In the genomic region with DNA sequence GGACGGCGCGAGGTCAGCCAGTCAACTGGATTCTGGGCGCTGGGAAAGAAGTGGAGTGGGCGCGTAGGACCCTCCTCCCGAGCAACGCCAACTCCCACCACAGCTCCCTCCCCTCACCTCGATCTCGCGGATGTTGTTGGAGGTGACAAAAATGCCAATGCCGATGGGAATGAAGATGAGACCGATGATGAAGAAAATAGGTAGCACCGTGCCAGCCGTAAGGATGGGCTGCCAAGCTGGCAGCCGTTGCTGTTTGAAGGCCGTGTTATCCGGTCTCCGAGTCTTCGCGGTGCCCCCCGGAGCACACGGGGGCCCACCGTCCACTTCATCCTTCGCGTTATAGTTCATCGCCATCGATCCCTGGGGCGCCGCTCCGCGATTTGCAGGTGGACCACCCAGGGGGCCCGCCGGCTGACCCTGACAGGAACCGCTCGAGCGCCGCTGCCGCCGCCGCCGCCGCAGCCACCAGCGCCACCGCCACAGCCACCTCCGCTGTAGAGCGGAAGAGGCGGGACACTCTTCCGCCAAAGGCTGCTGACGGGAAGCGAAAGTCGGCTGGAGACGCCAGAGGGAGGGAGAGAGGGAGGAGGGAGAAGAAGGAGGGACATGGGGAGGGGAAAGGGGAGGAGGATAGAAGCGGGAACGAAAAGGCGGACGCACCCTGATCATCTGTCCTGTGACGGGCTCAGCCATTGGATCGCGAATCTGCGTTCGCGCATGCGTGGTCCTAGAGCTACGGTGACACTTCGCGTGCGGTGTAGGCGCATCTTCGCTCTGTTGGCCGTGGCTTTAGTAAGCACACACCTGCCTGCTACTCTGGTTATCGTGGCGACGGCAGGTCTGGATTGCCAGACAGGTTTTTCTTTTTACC, we compare ENCODE assay signal across 8 cellular contexts. TPM values are rescaled to one million over a fixed set of nuclear protein-coding genes. Genes with fewer than 3 reads are reported as not detected.
DNase-seq lines count a peak whose midpoint lies in the region; ATAC-seq and TF ChIP-seq lines count a peak whose summit lies in the region.

TSS of gene TMEM30A (minus strand) at position 508 of the 871 bp plus-strand sequence. CDS start at position 354, 154 bp downstream.

- peak within 1 kb of the TSS; percentile 89 for H3K4me2 ChIP-seq in Loucy (ENCODE audit: low read depth, low read length, poor library complexity, severe bottlenecking)

- H2AFZ ChIP-seq in Loucy (ENCODE audit: low read length) = peak within 1 kb of the TSS; percentile 95

- no peaks in the 10 kb centered on the region for H3K9me2 ChIP-seq in Loucy (replicated peaks; ENCODE audit: low read depth, low read length)

- H3K9me3 ChIP-seq in Loucy (ENCODE audit: insufficient read depth, low read depth, low read length) (no peaks in the 10 kb centered on the region), RWPE2 (ENCODE audit: severe bottlenecking) (no peaks in the 10 kb centered on the region)

- no peaks in the 10 kb centered on the region for H3F3A ChIP-seq in Loucy (ENCODE audit: low read depth)

- DNase-seq in ELR (ENCODE audit: low read depth) (peak; percentile 99), H7 (peak; percentile 91), RWPE2 (ENCODE audit: low spot score) (peak; percentile 97), fibroblast of peridontal ligament (ENCODE audit: extremely low read depth) (peak; percentile 99)
- DNase-seq in activated T-helper 2 cell treated with anti-CD3 and anti-CD28 coated beads, Interferon-gamma antibody, Interleukin-2, Interleukin-4, amounts not matched to agents 10 μg/mL and 5 μg/mL and 100 μg/mL, durations not matched to agents 14 hours and 24 hours and 36 hours (ENCODE audit: low spot score) = peak; percentile 97
- DNase-seq in naive thymus-derived CD8-positive, alpha-beta T cell = peak; percentile 89 to 97 (median 94)
- peak; percentile 83 to 96 (median 95) for DNase-seq in stimulated activated naive CD4-positive, alpha-beta T cell (lab: John Stamatoyannopoulos, UW)

- POLR2A ChIA-PET in naive thymus-derived CD8-positive, alpha-beta T cell (lab: Charles Lee) = interaction anchor here (0.6 to 3.2 kb wide), 8 partner anchors 11 to 1534 kb away, joined by 3 to 30 read pairs (median 4); partner anchors contain the start of genes COX7A2 and SENP6

- intact Hi-C loops in activated T-helper 2 cell treated with anti-CD3 and anti-CD28 coated beads, Interferon-gamma antibody, Interleukin-2, Interleukin-4, amounts not matched to agents 10 μg/mL and 5 μg/mL and 100 μg/mL, durations not matched to agents 14 hours and 24 hours and 36 hours (cut with micrococcal nuclease) = loop anchor here (1.0 to 10.0 kb wide), 6 partner anchors 18 to 1822 kb away; partner anchors contain the start of genes COX7A2, EEF1A1 and MTO1

- peaks cover 65% of the 10 kb centered on the region for H3K79me2 ChIP-seq in Loucy (ENCODE audit: insufficient read depth, low read length)

- H4K20me1 ChIP-seq in Loucy (ENCODE audit: insufficient read depth, low read length, poor library complexity, severe bottlenecking) = peaks cover 49% of the 10 kb centered on the region

- peak within 1 kb of the TSS; percentile 87 for H3K9ac ChIP-seq in Loucy (ENCODE audit: low read depth, low read length, poor library complexity, severe bottlenecking)

- peaks cover 39% of the 10 kb centered on the region for H3K4me1 Mint-ChIP-seq in activated T-helper 2 cell treated with anti-CD3 and anti-CD28 coated beads, Interferon-gamma antibody, Interleukin-2, Interleukin-4, amounts not matched to agents 10 μg/mL and 5 μg/mL and 100 μg/mL, durations not matched to agents 14 hours and 24 hours and 36 hours (ENCODE audit: low read depth)
- peaks cover 14 to 46% (median 26%) of the 10 kb centered on the region in 4 donors for H3K4me1 Mint-ChIP-seq in naive thymus-derived CD8-positive, alpha-beta T cell

- H3K4me1 ChIP-seq in Loucy (ENCODE audit: insufficient read depth, low read length, poor library complexity, severe bottlenecking) (peaks cover 55% of the 10 kb centered on the region), RWPE2 (ENCODE audit: insufficient read depth, poor library complexity, severe bottlenecking) (peaks cover 54% of the 10 kb centered on the region)

- no peak for TF ChIP-seq CTCF in Loucy (conservative IDR thresholded peaks at IDR 0.05; ENCODE audit: low read length)
- no peak for TF ChIP-seq CTCF in RWPE2 (IDR thresholded peaks at IDR 0.05; ENCODE audit: poor library complexity, severe bottlenecking)

- peak; percentile 94 for ATAC-seq in RWPE2 (ENCODE audit: low read depth)
- ATAC-seq in naive thymus-derived CD8-positive, alpha-beta T cell = peak; percentile 89 to 90

- no peaks in the 10 kb centered on the region for H3K27me3 Mint-ChIP-seq in activated T-helper 2 cell treated with anti-CD3 and anti-CD28 coated beads, Interferon-gamma antibody, Interleukin-2, Interleukin-4, amounts not matched to agents 10 μg/mL and 5 μg/mL and 100 μg/mL, durations not matched to agents 14 hours and 24 hours and 36 hours (ENCODE audit: low read depth)
- no peaks in the 10 kb centered on the region for H3K27me3 Mint-ChIP-seq in naive thymus-derived CD8-positive, alpha-beta T cell

- H3K4me3 ChIP-seq in H7 (ENCODE audit: insufficient read depth, low read depth, low read length) (peak within 1 kb of the TSS; percentile 96), Loucy (ENCODE audit: low read length, poor library complexity, severe bottlenecking) (peak within 1 kb of the TSS; percentile 92), RWPE2 (ENCODE audit: severe bottlenecking) (peak within 1 kb of the TSS; percentile 85)

- H3K4me3 Mint-ChIP-seq in activated T-helper 2 cell treated with anti-CD3 and anti-CD28 coated beads, Interferon-gamma antibody, Interleukin-2, Interleukin-4, amounts not matched to agents 10 μg/mL and 5 μg/mL and 100 μg/mL, durations not matched to agents 14 hours and 24 hours and 36 hours (ENCODE audit: low read depth) = no peak within 1 kb of the TSS
- no peak within 1 kb of the TSS for H3K4me3 Mint-ChIP-seq in naive thymus-derived CD8-positive, alpha-beta T cell

- no peak within 1 kb of the TSS for H3K27ac Mint-ChIP-seq in activated T-helper 2 cell treated with anti-CD3 and anti-CD28 coated beads, Interferon-gamma antibody, Interleukin-2, Interleukin-4, amounts not matched to agents 10 μg/mL and 5 μg/mL and 100 μg/mL, durations not matched to agents 14 hours and 24 hours and 36 hours
- no peak within 1 kb of the TSS for H3K27ac Mint-ChIP-seq in naive thymus-derived CD8-positive, alpha-beta T cell

- H3K36me3 ChIP-seq in H7 (replicated peaks; ENCODE audit: control insufficient read depth, insufficient read depth, low read length) = no peaks in the 10 kb centered on the region
- H3K36me3 ChIP-seq in Loucy (ENCODE audit: insufficient read depth, low read length) = no peaks in the 10 kb centered on the region
- no peaks in the 10 kb centered on the region for H3K36me3 ChIP-seq in RWPE2 (ENCODE audit: low read depth)

- H3K9me3 Mint-ChIP-seq in activated T-helper 2 cell treated with anti-CD3 and anti-CD28 coated beads, Interferon-gamma antibody, Interleukin-2, Interleukin-4, amounts not matched to agents 10 μg/mL and 5 μg/mL and 100 μg/mL, durations not matched to agents 14 hours and 24 hours and 36 hours = no peaks in the 10 kb centered on the region
- H3K9me3 Mint-ChIP-seq in naive thymus-derived CD8-positive, alpha-beta T cell = no peaks in the 10 kb centered on the region

- H3K27ac ChIP-seq in RWPE2 (ENCODE audit: poor library complexity, severe bottlenecking) = peak within 1 kb of the TSS; percentile 40

- peaks cover 19% of the 10 kb centered on the region for H3K36me3 Mint-ChIP-seq in activated T-helper 2 cell treated with anti-CD3 and anti-CD28 coated beads, Interferon-gamma antibody, Interleukin-2, Interleukin-4, amounts not matched to agents 10 μg/mL and 5 μg/mL and 100 μg/mL, durations not matched to agents 14 hours and 24 hours and 36 hours (ENCODE audit: low read depth)
- peaks cover 0 to 3% (median 0%) of the 10 kb centered on the region in 3 donors for H3K36me3 Mint-ChIP-seq in naive thymus-derived CD8-positive, alpha-beta T cell

- H3K27me3 ChIP-seq in H7 (ENCODE audit: control insufficient read depth, insufficient read depth, low read length) (no peaks in the 10 kb centered on the region), Loucy (ENCODE audit: insufficient read depth, low read length, poor library complexity, severe bottlenecking) (no peaks in the 10 kb centered on the region), RWPE2 (ENCODE audit: insufficient read depth, poor library complexity, severe bottlenecking) (no peaks in the 10 kb centered on the region)

RNA-seq across cellular contexts. Expression of gene TMEM30A, which starts in this region (rescaled TPM):
- 33.0 and 45.1 TPM in 2 replicates for total RNA-seq in H7 (2014; rRNA removed; shearing (Covaris generic))
- 52.7 and 61.6 TPM in 2 replicates for total RNA-seq in activated T-helper 2 cell treated with anti-CD3 and anti-CD28 coated beads, Interferon-gamma antibody, Interleukin-2, Interleukin-4, amounts not matched to agents 10 μg/mL and 5 μg/mL and 100 μg/mL, durations not matched to agents 14 hours and 24 hours and 36 hours
- 10 to 100 TPM; 67.2 to 68.3 TPM for total RNA-seq in naive thymus-derived CD8-positive, alpha-beta T cell
- 10 to 100 TPM; 36.8 to 50.9 (median 37.8) TPM for polyA plus RNA-seq in naive thymus-derived CD8-positive, alpha-beta T cell

Comparison
In these comparisons a context has a peak if more than half of its experiments do, and no peak if none do; other contexts are left out.
1. Peak in every context shown above with its lines: DNase-seq, ATAC-seq, H3K4me3 ChIP-seq and H3K27ac ChIP-seq.